ENCODE assay signal across 8 cellular contexts in genomic region chr2:137969418-137969765, GRCh38. TPM values are rescaled to one million over a fixed set of nuclear protein-coding genes. Genes with fewer than 3 reads are reported as not detected.
DNase-seq lines count a peak whose midpoint lies in the region; ATAC-seq and TF ChIP-seq lines count a peak whose summit lies in the region.

No MANE protein-coding gene starts in this region.

- H3K27me3 ChIP-seq in BJ (ENCODE audit: control insufficient read depth, insufficient read depth, low read length) (no peaks in the 10 kb centered on the region), lower lobe of right lung (ENCODE audit: low read depth) (no peaks in the 10 kb centered on the region)

- H3K9me3 ChIP-seq in lower lobe of right lung, result no peaks in the 10 kb centered on the region

- CTCF ChIA-PET in BJ (lab: Yijun Ruan, JAX), result no interaction called here

- H3K36me3 ChIP-seq in BJ (ENCODE audit: control insufficient read depth, insufficient read depth, low read length) (no peaks in the 10 kb centered on the region), lower lobe of right lung (peaks cover 24% of the 10 kb centered on the region)

- peaks cover 36% of the 10 kb centered on the region for H3K4me1 ChIP-seq in lower lobe of right lung

- POLR2A ChIA-PET in BJ (lab: Charles Lee), result no interaction called here

- ATAC-seq in lower lobe of right lung (peak; percentile 90), HG03196 (IDR thresholded peaks at IDR 0.05; ENCODE audit: unreplicated experiment) (no peak), GM21576 (IDR thresholded peaks at IDR 0.05; ENCODE audit: unreplicated experiment) (no peak)

- TF ChIP-seq CTCF in BJ (IDR thresholded peaks at IDR 0.05; ENCODE audit: insufficient read depth, low read depth, low read length) (no peak), lower lobe of right lung (IDR thresholded peaks at IDR 0.05) (no peak)

- intact Hi-C loops in lower lobe of right lung (cut with DNase I), result no loop called here

- DNase-seq in BJ (ENCODE audit: low read depth) (peak; percentile 39), NCI-H128 (lab: John Stamatoyannopoulos, UW; ENCODE audit: unreplicated experiment) (peak; percentile 38), brain pericyte (ENCODE audit: low read depth, low spot score) (peak; percentile 67), lower lobe of right lung (no peak)
- DNase-seq in stimulated activated CD4-positive, alpha-beta T cell treated with anti-CD3 and anti-CD28 coated beads, Interleukin-4, amount 100 ng/mL, for 24 hours, result no peak
- DNase-seq in effector CD8-positive, alpha-beta T cell (lab: John Stamatoyannopoulos, UW), result no peak

- H3K4me3 ChIP-seq in BJ (ENCODE audit: low read depth, low read length), result no peak overlapping the region
- H3K4me3 ChIP-seq in lower lobe of right lung, result no peak overlapping the region

- H3K27ac ChIP-seq in lower lobe of right lung, result peak overlapping the region; percentile 4

RNA-seq across cellular contexts. Expression of gene HNMT, which starts 5.1 kb away (rescaled TPM):
- 7.7 and 14.6 TPM in 2 replicates for polyA plus RNA-seq in BJ (2011; rRNA removed)
- 2.2 and 2.4 TPM in 2 replicates for polyA minus RNA-seq in BJ (2011; rRNA and poly(A)+ RNA removed)
- 99.3 TPM for total RNA-seq in lower lobe of right lung

Comparison
In these comparisons a context has a peak if more than half of its experiments do, and no peak if none do; other contexts are left out.
1. DNase-seq: peak in BJ (single experiment), NCI-H128 (single experiment) and brain pericyte (single experiment); none in lower lobe of right lung (single experiment), stimulated activated CD4-positive, alpha-beta T cell treated with anti-CD3 and anti-CD28 coated beads, Interleukin-4, amount 100 ng/mL, for 24 hours (single experiment) and effector CD8-positive, alpha-beta T cell (single experiment).
2. ATAC-seq: peak in lower lobe of right lung (2 of 2); none in HG03196 (single experiment) and GM21576 (single experiment).